ENCODE assay signal across 23 cellular contexts in the genomic region with DNA sequence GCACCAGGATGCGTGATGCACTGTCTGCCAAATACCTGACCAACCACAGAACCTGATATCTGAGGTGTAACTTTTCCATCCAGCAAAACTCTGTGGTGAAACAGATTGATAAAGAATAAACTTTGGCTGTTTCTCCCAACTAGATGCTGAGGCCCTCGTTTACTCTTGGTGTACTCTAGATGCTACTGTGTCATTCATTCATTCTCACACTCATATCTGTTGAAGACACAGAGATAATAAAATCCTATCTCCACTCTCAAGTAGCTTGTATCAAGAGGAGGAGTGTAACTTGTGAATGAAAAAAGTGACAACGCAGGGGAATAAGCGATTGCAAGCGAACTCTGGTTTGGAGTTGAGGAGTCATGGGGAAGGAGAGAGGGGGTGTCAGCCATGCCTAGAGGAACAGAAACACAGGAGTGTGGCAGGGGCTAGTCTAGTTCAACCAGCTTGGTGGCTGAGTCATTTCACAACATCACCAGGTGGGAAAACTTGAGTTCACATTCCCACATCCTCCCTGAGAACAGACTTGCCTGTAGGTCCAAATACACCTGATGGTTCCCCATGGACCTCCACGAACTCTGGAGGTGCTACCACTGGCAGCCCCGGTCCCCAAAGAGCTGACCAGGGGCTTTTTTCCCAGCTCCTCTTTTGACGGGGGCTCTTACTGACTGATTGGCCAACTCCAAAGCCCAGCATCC.
DNase-seq lines count a peak whose midpoint lies in the region; ATAC-seq, FAIRE-seq and TF ChIP-seq lines count a peak whose summit lies in the region.
"Had no signal": no experiment of that assay in that cellular context is flagged by ENCODE, and none has a peak within 500 bp of the region (broad histone marks: within the 10 kb centered on the region; RNA-seq: fewer than 3 reads in every experiment).

No MANE protein-coding gene starts in this region.

- TF ChIP-seq POLR2A in upper lobe of left lung (IDR thresholded peaks at IDR 0.05), result no peak

- H3K4me3 ChIP-seq in upper lobe of left lung, result no peak overlapping the region
- H3K4me3 ChIP-seq: A549, adrenal gland, BLaER1, cardiac muscle cell, spleen had no signal

- DNase-seq in GM18507 (ENCODE audit: extremely low spot score, insufficient read length, low read depth) (no peak), islet precursor cell (peak; percentile 58), upper lobe of left lung (no peak), NCI-H526 treated with DMSO at 0.1 percent for 48 hours (lab: John Stamatoyannopoulos, UW) (no peak), T-helper 9 cell (no peak)
- DNase-seq: activated CD4-positive, alpha-beta T cell treated with anti-CD3 and anti-CD28 coated beads, Interleukin-2, amount 50 U/mL, for 1 hour; activated CD8-positive, alpha-beta memory T cell treated with anti-CD3 and anti-CD28 coated beads, Interleukin-2, amount 50 U/mL, for 48 hours; activated effector memory CD4-positive, alpha-beta T cell treated with anti-CD3 and anti-CD28 coated beads, Interleukin-2, amount 50 U/mL, for 16 hours; adrenal gland; GOT3; midbrain; NCI-H1092; NCI-H2029; NCI-H510A; spleen had no signal

- no peaks in the 10 kb centered on the region for H3K36me3 ChIP-seq in upper lobe of left lung
- H3K36me3 ChIP-seq: adrenal gland, BLaER1, cardiac muscle cell, spleen had no signal

- H3K27me3 ChIP-seq in upper lobe of left lung, result no peaks in the 10 kb centered on the region
- H3K27me3 ChIP-seq: adrenal gland, BLaER1, cardiac muscle cell, spleen had no signal

- peak; percentile 56 for FAIRE-seq in GM18507 (lab: Jason Lieb, UNC)
- FAIRE-seq: A549 had no signal

- no peak for TF ChIP-seq EP300 in upper lobe of left lung (IDR thresholded peaks at IDR 0.05)

- TF ChIP-seq CTCF in upper lobe of left lung (IDR thresholded peaks at IDR 0.05), result no peak

- WGBS in upper lobe of left lung, 2 donors, result 91 to 94% methylated on average over 8 of the region's 8 CpGs

- no peak overlapping the region for H3K27ac ChIP-seq in upper lobe of left lung
- H3K27ac ChIP-seq: A549, adrenal gland, BLaER1, cardiac muscle cell, KMS-11, spleen had no signal

- no peaks in the 10 kb centered on the region for H3K4me1 ChIP-seq in upper lobe of left lung
- H3K4me1 ChIP-seq: A549, BLaER1 had no signal

- no peaks in the 10 kb centered on the region for H3K9me3 ChIP-seq in upper lobe of left lung
- H3K9me3 ChIP-seq: A549, adrenal gland, BLaER1, spleen had no signal

- ATAC-seq in GM21619 (IDR thresholded peaks at IDR 0.05; ENCODE audit: unreplicated experiment), result peak; percentile 36
- peak; percentile 28 for ATAC-seq in HG03571 (IDR thresholded peaks at IDR 0.05; ENCODE audit: unreplicated experiment)
- no peak for ATAC-seq in upper lobe of left lung (ENCODE audit: low FRiP score in 2 of 2)
- no peak for ATAC-seq in SK-N-SH treated with all-trans-retinoic acid at 6 μM for 48 hours
- ATAC-seq: A549, Right ventricle myocardium inferior had no signal

TF ChIP-seq in SK-N-SH treated with all-trans-retinoic acid at 6 μM for 48 hours, 23 proteins besides CTCF, POLR2A, EP300 and RAD21:
- TF ChIP-seq TOX (CRISPR knock-in tag; IDR thresholded peaks at IDR 0.05; ENCODE audit: borderline replicate concordance) (no peak), SNAI2 (CRISPR knock-in tag; IDR thresholded peaks at IDR 0.05) (no peak), TSHZ2 (CRISPR knock-in tag; IDR thresholded peaks at IDR 0.05) (no peak), ISL1 (CRISPR knock-in tag; IDR thresholded peaks at IDR 0.05) (no peak), OSR1 (CRISPR knock-in tag; IDR thresholded peaks at IDR 0.05) (no peak), ZNF8 (CRISPR knock-in tag; IDR thresholded peaks at IDR 0.05) (no peak), ZNF565 (CRISPR knock-in tag; conservative IDR thresholded peaks at IDR 0.05; ENCODE audit: low read depth) (no peak)

Comparison
In these comparisons a context has a peak if more than half of its experiments do, and no peak if none do; other contexts are left out.
1. ATAC-seq: peak in GM21619 (single experiment) and HG03571 (single experiment); none in upper lobe of left lung (0 of 2) and SK-N-SH treated with all-trans-retinoic acid at 6 μM for 48 hours (single experiment).